Comparison of ENCODE assay signal across 17 cellular contexts in genomic region chr7:120933475-120933874, GRCh38. TPM values are rescaled to one million over a fixed set of nuclear protein-coding genes. Genes with fewer than 3 reads are reported as not detected.
DNase-seq lines count a peak whose midpoint lies in the region; ATAC-seq and TF ChIP-seq lines count a peak whose summit lies in the region.
"Had no signal": no experiment of that assay in that cellular context is flagged by ENCODE, and none has a peak within 500 bp of the region (broad histone marks: within the 10 kb centered on the region; RNA-seq: fewer than 3 reads in every experiment).

No MANE protein-coding gene starts in this region.

- H3K27me3 Mint-ChIP-seq in neural progenitor cell (ENCODE audit: insufficient read depth, low read depth): no peaks in the 10 kb centered on the region

- H3K27me3 ChIP-seq in heart left ventricle (no peaks in the 10 kb centered on the region), right atrium auricular region (no peaks in the 10 kb centered on the region), neural progenitor cell (no peaks in the 10 kb centered on the region), brain microvascular endothelial cell (replicated peaks) (no peaks in the 10 kb centered on the region)
- H3K27me3 ChIP-seq: BLaER1 had no signal

- no peak overlapping the region for H3K4me2 ChIP-seq in neural progenitor cell
- H3K4me2 ChIP-seq: BLaER1 had no signal

- H4K20me1 ChIP-seq in neural progenitor cell (ENCODE audit: low read depth): no peaks in the 10 kb centered on the region
- H4K20me1 ChIP-seq: BLaER1 had no signal

- H3K9me3 ChIP-seq in heart left ventricle: no peaks in the 10 kb centered on the region
- no peaks in the 10 kb centered on the region for H3K9me3 ChIP-seq in right atrium auricular region
- no peaks in the 10 kb centered on the region for H3K9me3 ChIP-seq in neural progenitor cell (ENCODE audit: low read depth)
- H3K9me3 ChIP-seq: BLaER1 had no signal

- no peak overlapping the region for H3K4me3 Mint-ChIP-seq in stimulated activated effector memory CD8-positive, alpha-beta T cell treated with anti-CD3 and anti-CD28 coated beads, Interleukin-12 subunit alpha, Interleukin-12 subunit beta, amount 100 ng/mL, for 72 hours
- no peak overlapping the region for H3K4me3 Mint-ChIP-seq in neural progenitor cell
- H3K4me3 Mint-ChIP-seq: CD8-positive, alpha-beta T cell; H9 had no signal

- H3K4me1 Mint-ChIP-seq in stimulated activated effector memory CD8-positive, alpha-beta T cell treated with anti-CD3 and anti-CD28 coated beads, Interleukin-12 subunit alpha, Interleukin-12 subunit beta, amount 100 ng/mL, for 72 hours: no peaks in the 10 kb centered on the region
- H3K4me1 Mint-ChIP-seq in neural progenitor cell: peaks cover 6% of the 10 kb centered on the region
- H3K4me1 Mint-ChIP-seq: H9 had no signal

- TF ChIP-seq CTCF in heart left ventricle (IDR thresholded peaks at IDR 0.05) (no peak), right atrium auricular region (IDR thresholded peaks at IDR 0.05) (no peak), neural progenitor cell (IDR thresholded peaks at IDR 0.05) (no peak), brain microvascular endothelial cell (IDR thresholded peaks at IDR 0.05; ENCODE audit: low read depth, low read length, missing control alignments) (no peak)

- H3K79me2 ChIP-seq in neural progenitor cell (ENCODE audit: low read depth): no peaks in the 10 kb centered on the region

- DNase-seq in heart left ventricle (no peak), right atrium auricular region (ENCODE audit: low spot score) (no peak), LHCN-M2 (ENCODE audit: low read depth) (peak; percentile 17), dermis microvascular lymphatic vessel endothelial cell (ENCODE audit: low read depth in 2 of 2) (peak; percentile 14 to 47), neural progenitor cell (ENCODE audit: low spot score) (no peak), brain microvascular endothelial cell (no peak), NCI-H2029 treated with DMSO at 0.1 percent for 48 hours (lab: John Stamatoyannopoulos, UW) (no peak)
- no peak for DNase-seq in stimulated activated effector memory CD8-positive, alpha-beta T cell treated with anti-CD3 and anti-CD28 coated beads, Interleukin-12 subunit alpha, Interleukin-12 subunit beta, amount 100 ng/mL, for 72 hours (ENCODE audit: low spot score in 2 of 2)
- DNase-seq: CD8-positive, alpha-beta T cell; H9; NCI-H1048; NCI-H1436 treated with DMSO at 0.1 percent for 48 hours; NCI-H2081; NCI-H524 treated with DMSO at 0.1 percent for 48 hours; RPMI8226; SIG-M5 had no signal

- H3K27ac Mint-ChIP-seq in stimulated activated effector memory CD8-positive, alpha-beta T cell treated with anti-CD3 and anti-CD28 coated beads, Interleukin-12 subunit alpha, Interleukin-12 subunit beta, amount 100 ng/mL, for 72 hours: no peak overlapping the region
- no peak overlapping the region for H3K27ac Mint-ChIP-seq in neural progenitor cell
- H3K27ac Mint-ChIP-seq: CD8-positive, alpha-beta T cell; H9 had no signal

- no peaks in the 10 kb centered on the region for H3K9me3 Mint-ChIP-seq in stimulated activated effector memory CD8-positive, alpha-beta T cell treated with anti-CD3 and anti-CD28 coated beads, Interleukin-12 subunit alpha, Interleukin-12 subunit beta, amount 100 ng/mL, for 72 hours
- H3K9me3 Mint-ChIP-seq in neural progenitor cell: no peaks in the 10 kb centered on the region
- H3K9me3 Mint-ChIP-seq: CD8-positive, alpha-beta T cell; H9 had no signal

- H3K9ac ChIP-seq in neural progenitor cell: no peak overlapping the region
- H3K9ac ChIP-seq: BLaER1 had no signal

- no peak for TF ChIP-seq POLR2A in heart left ventricle (IDR thresholded peaks at IDR 0.05)

- in situ Hi-C loops in brain microvascular endothelial cell (cut with HindIII; ENCODE audit: low pct_ligation_motif_present, low sequenced_read_pairs): no loop called here

- H3K36me3 ChIP-seq in heart left ventricle: no peaks in the 10 kb centered on the region
- H3K36me3 ChIP-seq in right atrium auricular region: no peaks in the 10 kb centered on the region
- no peaks in the 10 kb centered on the region for H3K36me3 ChIP-seq in neural progenitor cell
- no peaks in the 10 kb centered on the region for H3K36me3 ChIP-seq in brain microvascular endothelial cell (replicated peaks)
- H3K36me3 ChIP-seq: BLaER1 had no signal

- H3K36me3 Mint-ChIP-seq in stimulated activated effector memory CD8-positive, alpha-beta T cell treated with anti-CD3 and anti-CD28 coated beads, Interleukin-12 subunit alpha, Interleukin-12 subunit beta, amount 100 ng/mL, for 72 hours: peaks cover 6% of the 10 kb centered on the region
- no peaks in the 10 kb centered on the region for H3K36me3 Mint-ChIP-seq in neural progenitor cell
- H3K36me3 Mint-ChIP-seq: CD8-positive, alpha-beta T cell had no signal

- intact Hi-C loops in heart left ventricle (cut with DNase I): no loop called here

- H3K27ac ChIP-seq in heart left ventricle (no peak overlapping the region), right atrium auricular region (no peak overlapping the region), neural progenitor cell (no peak overlapping the region), brain microvascular endothelial cell (no peak overlapping the region)
- H3K27ac ChIP-seq: BLaER1 had no signal

- no peaks in the 10 kb centered on the region for H3F3A ChIP-seq in neural progenitor cell (ENCODE audit: low read depth)

- H3K4me3 ChIP-seq in heart left ventricle (no peak overlapping the region), right atrium auricular region (no peak overlapping the region), neural progenitor cell (no peak overlapping the region), brain microvascular endothelial cell (ENCODE audit: low read depth, low read length) (no peak overlapping the region)
- H3K4me3 ChIP-seq: BLaER1 had no signal

- peak; percentile 36 to 50 (median 44) for ATAC-seq in heart left ventricle
- ATAC-seq in stimulated activated effector memory CD8-positive, alpha-beta T cell treated with anti-CD3 and anti-CD28 coated beads, Interleukin-12 subunit alpha, Interleukin-12 subunit beta, amount 100 ng/mL, for 72 hours: peak; percentile 60
- ATAC-seq: CD8-positive, alpha-beta T cell had no signal

- WGBS in heart left ventricle, 4 donors: 23 to 37% (median 32%) methylated on average over 1 of the region's 1 CpG

- no peak overlapping the region for H2AFZ ChIP-seq in neural progenitor cell (replicated peaks)

- peaks cover 0 to 6% (median 0%) of the 10 kb centered on the region in 12 donors for H3K4me1 ChIP-seq in heart left ventricle
- H3K4me1 ChIP-seq in right atrium auricular region: no peaks in the 10 kb centered on the region
- no peaks in the 10 kb centered on the region for H3K4me1 ChIP-seq in neural progenitor cell
- H3K4me1 ChIP-seq: BLaER1 had no signal

RNA-seq across cellular contexts. Expression of gene ING3, which starts 17.1 kb away (rescaled TPM):
- total RNA-seq in heart left ventricle: 10 to 100 TPM in 8 of 9 donors, 1 to 10 TPM in 1; 9.3 to 16.0 (median 13.3) TPM
- 1 to 10 TPM; 5.4 to 9.6 TPM for polyA plus RNA-seq in heart left ventricle
- total RNA-seq in right atrium auricular region: 10 to 100 TPM in 1 of 2 donors, 1 to 10 TPM in 1; 9.9 to 10.4 TPM
- 20.3 and 20.7 TPM in 2 replicates for total RNA-seq in LHCN-M2 (2014; rRNA removed)
- polyA plus RNA-seq in LHCN-M2 (2012): 7.5 TPM
- 21.1 and 26.3 TPM in 2 replicates for total RNA-seq in dermis microvascular lymphatic vessel endothelial cell
- 19.0 and 32.0 TPM in 2 replicates for total RNA-seq in neural progenitor cell (ENCODE audit: low replicate concordance)

RNA-seq across cellular contexts. Expression of gene CPED1, which starts 55.0 kb away (rescaled TPM):
- total RNA-seq in heart left ventricle (10 to 100 TPM; 19.6 to 51.2 (median 27.5) TPM), right atrium auricular region (10 to 100 TPM; 13.8 to 19.0 TPM), LHCN-M2 (2014; rRNA removed) (71.4 and 75.8 TPM in 2 replicates), dermis microvascular lymphatic vessel endothelial cell (0.77 and 1.0 TPM in 2 replicates), neural progenitor cell (ENCODE audit: low replicate concordance) (not detected in 2 replicates)
- polyA plus RNA-seq in heart left ventricle: 1 to 10 TPM; 3.6 to 9.7 TPM
- polyA plus RNA-seq in LHCN-M2 (2012): 28.6 TPM
- total RNA-seq: CD8-positive, alpha-beta T cell had no signal

Comparison
In these comparisons a context has a peak if more than half of its experiments do, and no peak if none do; other contexts are left out.
1. DNase-seq: peak in LHCN-M2 (single experiment) and dermis microvascular lymphatic vessel endothelial cell (2 of 2); none in heart left ventricle (0 of 5), right atrium auricular region (single experiment), stimulated activated effector memory CD8-positive, alpha-beta T cell treated with anti-CD3 and anti-CD28 coated beads, Interleukin-12 subunit alpha, Interleukin-12 subunit beta, amount 100 ng/mL, for 72 hours (0 of 2), neural progenitor cell (single experiment), brain microvascular endothelial cell (single experiment) and NCI-H2029 treated with DMSO at 0.1 percent for 48 hours (single experiment).